Comparison of ENCODE assay signal across 1 cellular context in genomic region chr2:45543257-45543656, GRCh38.
TF ChIP-seq lines count a peak whose summit lies in the region.

No MANE protein-coding gene starts in this region.

TF ChIP-seq in A549, 52 proteins besides CTCF, POLR2A, EP300 and RAD21 (continued from another document):
- TF ChIP-seq PBX3 (IDR thresholded peaks at IDR 0.05) (no peak), HDAC2 (IDR thresholded peaks at IDR 0.05) (no peak), RARB (CRISPR knock-in tag; IDR thresholded peaks at IDR 0.05) (no peak), ESRRA (IDR thresholded peaks at IDR 0.05; ENCODE audit: borderline replicate concordance, low read length) (no peak), MYC (IDR thresholded peaks at IDR 0.05; ENCODE audit: borderline replicate concordance, low read length) (no peak), HES2 (IDR thresholded peaks at IDR 0.05) (no peak), EHMT2 (IDR thresholded peaks at IDR 0.05; ENCODE audit: low read depth) (no peak)
TF ChIP-seq in A549: peak in this region for 0.
